Comparison of ENCODE assay signal across 12 cellular contexts in the genomic region with DNA sequence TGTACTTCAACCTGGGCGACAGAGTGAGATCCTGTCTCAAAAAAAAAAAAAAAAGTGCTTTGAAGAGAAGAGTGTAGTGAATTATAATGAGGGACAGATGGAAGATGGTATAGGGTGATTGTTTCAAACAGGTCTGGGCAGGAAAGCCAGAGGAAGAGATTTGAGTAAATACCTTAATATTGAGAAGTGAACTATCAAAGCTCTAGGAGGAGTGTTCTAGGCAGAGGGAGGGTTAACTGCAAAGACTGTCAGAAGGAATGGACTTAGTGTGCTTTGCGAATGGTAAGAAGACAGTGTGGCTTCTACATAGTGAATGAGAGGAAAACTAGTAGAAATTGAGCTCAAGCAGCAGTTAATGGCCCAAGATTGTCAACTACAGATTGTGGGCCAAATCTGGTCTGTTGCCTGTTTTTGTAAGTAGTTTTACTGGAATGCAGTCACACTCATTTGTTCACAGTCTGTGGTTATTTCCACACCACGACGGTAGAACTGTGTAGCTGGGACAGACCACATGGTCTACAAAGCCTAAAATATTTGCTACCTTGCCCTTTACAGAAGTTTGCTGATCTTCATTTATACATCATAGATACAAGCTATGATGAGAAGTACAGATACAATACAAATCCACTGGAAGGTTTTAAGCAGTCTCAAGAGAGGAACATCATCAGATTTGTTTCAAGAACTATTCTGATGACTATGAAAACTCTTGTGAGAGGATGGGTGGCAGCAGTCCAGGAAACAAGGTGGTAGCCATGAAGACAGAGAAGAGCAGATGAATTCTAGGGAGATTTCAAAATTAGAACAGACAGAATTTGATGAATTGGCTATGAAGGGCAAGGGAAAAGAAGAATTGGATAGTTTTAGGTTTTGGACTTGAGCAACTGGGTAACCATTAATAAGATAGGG. TPM values are rescaled to one million over a fixed set of nuclear protein-coding genes. Genes with fewer than 3 reads are reported as not detected.
DNase-seq lines count a peak whose midpoint lies in the region; ATAC-seq, FAIRE-seq and TF ChIP-seq lines count a peak whose summit lies in the region.
"Had no signal": no experiment of that assay in that cellular context is flagged by ENCODE, and none has a peak within 500 bp of the region (broad histone marks: within the 10 kb centered on the region; RNA-seq: fewer than 3 reads in every experiment).

No MANE protein-coding gene starts in this region.

- H3K4me1 ChIP-seq in A549: no peaks in the 10 kb centered on the region
- no peaks in the 10 kb centered on the region for H3K4me1 ChIP-seq in ovary (ENCODE audit: insufficient read depth)

- peak overlapping the region; percentile 83 for H3K27ac Mint-ChIP-seq in activated CD8-positive, alpha-beta T cell treated with anti-CD3 and anti-CD28 coated beads for 36 hours

- H3K4me1 Mint-ChIP-seq in activated CD8-positive, alpha-beta T cell treated with anti-CD3 and anti-CD28 coated beads for 36 hours (ENCODE audit: low read depth): peaks cover 20% of the 10 kb centered on the region

- peak; percentile 87 for FAIRE-seq in A549 (lab: Jason Lieb, UNC)

- TF ChIP-seq POLR2A in A549 (IDR thresholded peaks at IDR 0.05; ENCODE audit: low read length): no peak
- no peak for TF ChIP-seq POLR2A in ovary (IDR thresholded peaks at IDR 0.05)

- H3K4me3 ChIP-seq in A549 (no peak overlapping the region), fibroblast of villous mesenchyme (ENCODE audit: low read depth, low read length) (no peak overlapping the region), ovary (no peak overlapping the region)

- POLR2A ChIA-PET in A549 (lab: Yijun Ruan, JAX) (no interaction called here), HEK293T (lab: Yijun Ruan, JAX) (no interaction called here)
- POLR2A ChIA-PET in activated CD8-positive, alpha-beta T cell treated with anti-CD3 and anti-CD28 coated beads for 36 hours (lab: Charles Lee): interaction anchor here (0.6 to 1.1 kb wide), 3 partner anchors 13 to 68 kb away, joined by 3 to 4 read pairs (median 3); no protein-coding TSS in a partner anchor

- no peaks in the 10 kb centered on the region for H3K36me3 ChIP-seq in ovary

- CTCF ChIA-PET in A549 (lab: Yijun Ruan, JAX): interaction anchor here (0.7 to 1.4 kb wide), 5 partner anchors 9 to 343 kb away, joined by 3 read pairs; no protein-coding TSS in a partner anchor
- CTCF ChIA-PET in activated CD8-positive, alpha-beta T cell treated with anti-CD3 and anti-CD28 coated beads for 36 hours (lab: Charles Lee): no interaction called here
- CTCF ChIA-PET in HEK293T (lab: Yijun Ruan, JAX): interaction anchor here (0.6 kb wide), 1 partner anchor 370 kb away, joined by 3 read pairs; no protein-coding TSS in a partner anchor

- no peaks in the 10 kb centered on the region for H3K9me3 ChIP-seq in A549
- no peaks in the 10 kb centered on the region for H3K9me3 ChIP-seq in ovary

- no peak for DNase-seq in A549 (ENCODE audit: low read depth in 1 of 2, low spot score in 1 of 2)
- DNase-seq in DMS 273 (lab: John Stamatoyannopoulos, UW; ENCODE audit: unreplicated experiment): peak; percentile 61
- DNase-seq in activated CD8-positive, alpha-beta T cell treated with anti-CD3 and anti-CD28 coated beads for 36 hours: peak; percentile 28
- peak; percentile 35 for DNase-seq in fibroblast of villous mesenchyme (ENCODE audit: low read depth)
- DNase-seq in ovary: no peak
- DNase-seq in inferior parietal cortex (ENCODE audit: extremely low spot score): no peak
- DNase-seq in HEK293T (ENCODE audit: extremely low spot score): no peak
- DNase-seq: anterior cingulate cortex; retina; stimulated activated CD4-positive, alpha-beta T cell treated with anti-CD3 and anti-CD28 coated beads, Interleukin-4, amount 100 ng/mL, for 4 hours had no signal

- no peak for TF ChIP-seq EP300 in A549 (IDR thresholded peaks at IDR 0.05)
- TF ChIP-seq EP300 in ovary (IDR thresholded peaks at IDR 0.05): no peak

- ATAC-seq in A549: peak; percentile 19 to 36; a peak in 2 of 6 replicates
- ATAC-seq in activated CD8-positive, alpha-beta T cell treated with anti-CD3 and anti-CD28 coated beads for 36 hours: peak; percentile 74
- ATAC-seq in HG03378 (IDR thresholded peaks at IDR 0.05; ENCODE audit: unreplicated experiment): no peak

- peaks cover 26% of the 10 kb centered on the region for H3K36me3 Mint-ChIP-seq in activated CD8-positive, alpha-beta T cell treated with anti-CD3 and anti-CD28 coated beads for 36 hours (ENCODE audit: low read depth)

- H3K27me3 ChIP-seq in ovary: no peaks in the 10 kb centered on the region

- H3K9me3 Mint-ChIP-seq in activated CD8-positive, alpha-beta T cell treated with anti-CD3 and anti-CD28 coated beads for 36 hours: no peaks in the 10 kb centered on the region

- no peak overlapping the region for H3K4me3 Mint-ChIP-seq in activated CD8-positive, alpha-beta T cell treated with anti-CD3 and anti-CD28 coated beads for 36 hours

- H3K27ac ChIP-seq in A549 (no peak overlapping the region), ovary (no peak overlapping the region)
- H3K27ac ChIP-seq: C4-2B had no signal

- H3K4me2 ChIP-seq in A549: no peak overlapping the region

- no peak for TF ChIP-seq RAD21 in A549 (conservative IDR thresholded peaks at IDR 0.05 in 1 of 2, IDR thresholded peaks at IDR 0.05 in 1 of 2)

- TF ChIP-seq CTCF in A549 (IDR thresholded peaks at IDR 0.05) (no peak), fibroblast of villous mesenchyme (IDR thresholded peaks at IDR 0.05; ENCODE audit: insufficient read depth, low read depth, low read length) (no peak), ovary (IDR thresholded peaks at IDR 0.05) (no peak)
- TF ChIP-seq CTCF in activated CD8-positive, alpha-beta T cell treated with anti-CD3 and anti-CD28 coated beads for 36 hours (IDR thresholded peaks at IDR 0.05): no peak

- WGBS in A549 (ENCODE audit: missing lambda C conversion rate): 88% methylated on average over 4 of the region's 4 CpGs
- 80 to 86% (median 81%) methylated on average over 4 of the region's 4 CpGs for WGBS in ovary, 3 donors

- intact Hi-C loops in activated CD8-positive, alpha-beta T cell treated with anti-CD3 and anti-CD28 coated beads for 36 hours (cut with micrococcal nuclease): no loop called here
- intact Hi-C loops in ovary (cut with DNase I): no loop called here

- H3K27me3 Mint-ChIP-seq in activated CD8-positive, alpha-beta T cell treated with anti-CD3 and anti-CD28 coated beads for 36 hours: no peaks in the 10 kb centered on the region

TF ChIP-seq in A549, 52 proteins besides CTCF, POLR2A, EP300 and RAD21 (continues in another document):
- TF ChIP-seq, protein P1, sequence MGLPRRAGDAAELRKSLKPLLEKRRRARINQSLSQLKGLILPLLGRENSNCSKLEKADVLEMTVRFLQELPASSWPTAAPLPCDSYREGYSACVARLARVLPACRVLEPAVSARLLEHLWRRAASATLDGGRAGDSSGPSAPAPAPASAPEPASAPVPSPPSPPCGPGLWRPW (IDR thresholded peaks at IDR 0.05): no peak
- TF ChIP-seq PHF8 (IDR thresholded peaks at IDR 0.05; ENCODE audit: borderline replicate concordance, low read depth) (no peak), NPAS2 (CRISPR knock-in tag; IDR thresholded peaks at IDR 0.05; ENCODE audit: borderline replicate concordance) (no peak), RCOR1 (IDR thresholded peaks at IDR 0.05; ENCODE audit: low read depth, low read length) (no peak), CEBPB (IDR thresholded peaks at IDR 0.05) (no peak)

TF ChIP-seq in HEK293T, 16 proteins besides CTCF, POLR2A, EP300 and RAD21:
- TF ChIP-seq, protein P2, sequence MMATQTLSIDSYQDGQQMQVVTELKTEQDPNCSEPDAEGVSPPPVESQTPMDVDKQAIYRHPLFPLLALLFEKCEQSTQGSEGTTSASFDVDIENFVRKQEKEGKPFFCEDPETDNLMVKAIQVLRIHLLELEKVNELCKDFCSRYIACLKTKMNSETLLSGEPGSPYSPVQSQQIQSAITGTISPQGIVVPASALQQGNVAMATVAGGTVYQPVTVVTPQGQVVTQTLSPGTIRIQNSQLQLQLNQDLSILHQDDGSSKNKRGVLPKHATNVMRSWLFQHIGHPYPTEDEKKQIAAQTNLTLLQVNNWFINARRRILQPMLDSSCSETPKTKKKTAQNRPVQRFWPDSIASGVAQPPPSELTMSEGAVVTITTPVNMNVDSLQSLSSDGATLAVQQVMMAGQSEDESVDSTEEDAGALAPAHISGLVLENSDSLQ (IDR thresholded peaks at IDR 0.05): no peak
- no peak for TF ChIP-seq SP1 (IDR thresholded peaks at IDR 0.05)
- no peak for TF ChIP-seq TARDBP (IDR thresholded peaks at IDR 0.05)
- TF ChIP-seq FOXA1 (IDR thresholded peaks at IDR 0.05): no peak
- TF ChIP-seq CTBP1 (IDR thresholded peaks at IDR 0.05; ENCODE audit: borderline replicate concordance): no peak
- TF ChIP-seq FOXK2 (IDR thresholded peaks at IDR 0.05): no peak
- no peak for TF ChIP-seq ZNF384 (IDR thresholded peaks at IDR 0.05)

RNA-seq across cellular contexts. Expression of a gene that starts 16.5 kb away (rescaled TPM):
- polyA plus RNA-seq in A549 (2011; rRNA removed): not detected in 2 replicates
- polyA plus RNA-seq in A549 (2012; cell fraction: cytosol; rRNA removed): not detected in 2 replicates
- not detected in 2 replicates for polyA plus RNA-seq in A549 (2012; cell fraction: nucleus; rRNA removed)
- polyA plus RNA-seq in A549 (2017; fragmentation: RNase III; extraction: RNeasy Plus Mini Kit Qiagen cat#74134 plus additional on column Dnase treatment): 0.14 TPM in 1 of 3 replicates, not detected in the others
- not detected in 2 replicates for polyA minus RNA-seq in A549 (2011; rRNA and poly(A)+ RNA removed)
- not detected for total RNA-seq in activated CD8-positive, alpha-beta T cell treated with anti-CD3 and anti-CD28 coated beads for 36 hours
- total RNA-seq in fibroblast of villous mesenchyme: 1.3 TPM in 1 of 2 replicates, not detected in the other
- total RNA-seq in ovary: under 1 TPM in 2 of 7 donors, not detected in 5; 0.62 to 0.81 TPM
- polyA plus RNA-seq in ovary: not detected

Comparison
In these comparisons a context has a peak if more than half of its experiments do, and no peak if none do; other contexts are left out.
1. DNase-seq: peak in DMS 273 (single experiment), activated CD8-positive, alpha-beta T cell treated with anti-CD3 and anti-CD28 coated beads for 36 hours (single experiment) and fibroblast of villous mesenchyme (single experiment); none in A549 (0 of 2), ovary (0 of 5), inferior parietal cortex (single experiment) and HEK293T (single experiment).